Comparison of ENCODE assay signal across 1 cellular context in the genomic region with DNA sequence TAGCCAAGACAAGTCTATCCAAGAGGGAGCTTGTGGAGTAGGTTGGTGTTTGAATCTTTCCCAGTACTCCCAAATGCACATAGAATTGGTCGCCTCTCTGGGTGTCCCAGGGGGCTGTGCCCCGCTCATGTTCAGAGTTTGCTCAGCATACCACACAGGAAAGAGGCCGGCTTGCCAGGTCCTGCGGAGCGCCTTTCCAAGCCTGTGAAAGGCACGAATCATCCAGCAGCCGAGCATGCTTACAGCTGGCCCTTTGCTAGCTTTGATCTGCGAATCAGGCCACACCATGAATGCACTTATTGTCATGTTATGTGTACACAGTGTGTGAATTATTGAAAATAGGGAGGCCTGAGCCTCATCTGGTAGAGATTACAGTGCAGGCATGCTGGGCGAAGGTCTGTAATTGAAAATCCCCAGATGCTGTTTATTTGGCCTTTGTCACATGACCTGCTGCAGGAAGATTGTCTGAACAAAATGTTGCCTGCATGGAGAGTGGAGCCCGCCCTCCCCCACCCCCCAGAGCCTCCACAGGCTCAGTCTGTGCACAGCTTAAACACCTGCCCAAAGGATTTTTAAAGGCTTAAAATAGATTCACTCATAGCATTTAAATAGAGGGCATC.
A peak's percentile ranks its signal among the peaks of the same experiment; 100 is the strongest.
TF ChIP-seq lines count a peak whose summit lies in the region.

No MANE protein-coding gene starts in this region.

TF ChIP-seq in HepG2, 621 proteins besides CTCF, POLR2A, EP300 and RAD21 (continued from another document and continues in another):
- TF ChIP-seq, protein P1, sequence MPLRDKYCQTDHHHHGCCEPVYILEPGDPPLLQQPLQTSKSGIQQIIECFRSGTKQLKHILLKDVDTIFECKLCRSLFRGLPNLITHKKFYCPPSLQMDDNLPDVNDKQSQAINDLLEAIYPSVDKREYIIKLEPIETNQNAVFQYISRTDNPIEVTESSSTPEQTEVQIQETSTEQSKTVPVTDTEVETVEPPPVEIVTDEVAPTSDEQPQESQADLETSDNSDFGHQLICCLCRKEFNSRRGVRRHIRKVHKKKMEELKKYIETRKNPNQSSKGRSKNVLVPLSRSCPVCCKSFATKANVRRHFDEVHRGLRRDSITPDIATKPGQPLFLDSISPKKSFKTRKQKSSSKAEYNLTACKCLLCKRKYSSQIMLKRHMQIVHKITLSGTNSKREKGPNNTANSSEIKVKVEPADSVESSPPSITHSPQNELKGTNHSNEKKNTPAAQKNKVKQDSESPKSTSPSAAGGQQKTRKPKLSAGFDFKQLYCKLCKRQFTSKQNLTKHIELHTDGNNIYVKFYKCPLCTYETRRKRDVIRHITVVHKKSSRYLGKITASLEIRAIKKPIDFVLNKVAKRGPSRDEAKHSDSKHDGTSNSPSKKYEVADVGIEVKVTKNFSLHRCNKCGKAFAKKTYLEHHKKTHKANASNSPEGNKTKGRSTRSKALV (CRISPR knock-in tag; IDR thresholded peaks at IDR 0.05), result 0 out of 2 replicates have a peak, but pooled peaks have one; percentile 68
- peak; percentile 85 for TF ChIP-seq RXRA (CRISPR knock-in tag; IDR thresholded peaks at IDR 0.05)
- TF ChIP-seq KDM3A (CRISPR knock-in tag; IDR thresholded peaks at IDR 0.05; ENCODE audit: low read depth), result peak; percentile 69; the same call in 1 of the 2 replicates
- TF ChIP-seq AKAP8 (CRISPR knock-in tag; IDR thresholded peaks at IDR 0.05), result no peak
- TF ChIP-seq, protein P2, sequence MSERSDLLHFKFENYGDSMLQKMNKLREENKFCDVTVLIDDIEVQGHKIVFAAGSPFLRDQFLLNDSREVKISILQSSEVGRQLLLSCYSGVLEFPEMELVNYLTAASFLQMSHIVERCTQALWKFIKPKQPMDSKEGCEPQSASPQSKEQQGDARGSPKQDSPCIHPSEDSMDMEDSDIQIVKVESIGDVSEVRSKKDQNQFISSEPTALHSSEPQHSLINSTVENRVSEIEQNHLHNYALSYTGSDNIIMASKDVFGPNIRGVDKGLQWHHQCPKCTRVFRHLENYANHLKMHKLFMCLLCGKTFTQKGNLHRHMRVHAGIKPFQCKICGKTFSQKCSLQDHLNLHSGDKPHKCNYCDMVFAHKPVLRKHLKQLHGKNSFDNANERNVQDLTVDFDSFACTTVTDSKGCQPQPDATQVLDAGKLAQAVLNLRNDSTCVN (CRISPR knock-in tag; IDR thresholded peaks at IDR 0.05; ENCODE audit: borderline replicate concordance), result no peak
- TF ChIP-seq, protein P3, sequence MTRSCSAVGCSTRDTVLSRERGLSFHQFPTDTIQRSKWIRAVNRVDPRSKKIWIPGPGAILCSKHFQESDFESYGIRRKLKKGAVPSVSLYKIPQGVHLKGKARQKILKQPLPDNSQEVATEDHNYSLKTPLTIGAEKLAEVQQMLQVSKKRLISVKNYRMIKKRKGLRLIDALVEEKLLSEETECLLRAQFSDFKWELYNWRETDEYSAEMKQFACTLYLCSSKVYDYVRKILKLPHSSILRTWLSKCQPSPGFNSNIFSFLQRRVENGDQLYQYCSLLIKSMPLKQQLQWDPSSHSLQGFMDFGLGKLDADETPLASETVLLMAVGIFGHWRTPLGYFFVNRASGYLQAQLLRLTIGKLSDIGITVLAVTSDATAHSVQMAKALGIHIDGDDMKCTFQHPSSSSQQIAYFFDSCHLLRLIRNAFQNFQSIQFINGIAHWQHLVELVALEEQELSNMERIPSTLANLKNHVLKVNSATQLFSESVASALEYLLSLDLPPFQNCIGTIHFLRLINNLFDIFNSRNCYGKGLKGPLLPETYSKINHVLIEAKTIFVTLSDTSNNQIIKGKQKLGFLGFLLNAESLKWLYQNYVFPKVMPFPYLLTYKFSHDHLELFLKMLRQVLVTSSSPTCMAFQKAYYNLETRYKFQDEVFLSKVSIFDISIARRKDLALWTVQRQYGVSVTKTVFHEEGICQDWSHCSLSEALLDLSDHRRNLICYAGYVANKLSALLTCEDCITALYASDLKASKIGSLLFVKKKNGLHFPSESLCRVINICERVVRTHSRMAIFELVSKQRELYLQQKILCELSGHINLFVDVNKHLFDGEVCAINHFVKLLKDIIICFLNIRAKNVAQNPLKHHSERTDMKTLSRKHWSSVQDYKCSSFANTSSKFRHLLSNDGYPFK (CRISPR knock-in tag; IDR thresholded peaks at IDR 0.05; ENCODE audit: borderline replicate concordance), result 0 out of 2 replicates have a peak, but pooled peaks have one; percentile 55
- no peak for TF ChIP-seq ZNF703 (CRISPR knock-in tag; IDR thresholded peaks at IDR 0.05; ENCODE audit: borderline replicate concordance)
- no peak for TF ChIP-seq PCBP1 (IDR thresholded peaks at IDR 0.05; ENCODE audit: borderline replicate concordance, low read depth, low read length)
- TF ChIP-seq XRCC5 (optimal IDR thresholded peaks at IDR 0.05; ENCODE audit: low read length), result no peak
- no peak for TF ChIP-seq MATR3 (CRISPR knock-in tag; IDR thresholded peaks at IDR 0.05)
- peak; percentile 83; the same call in 1 of the 2 replicates for TF ChIP-seq ZNF232 (CRISPR knock-in tag; IDR thresholded peaks at IDR 0.05; ENCODE audit: borderline replicate concordance)
- TF ChIP-seq, protein P4, sequence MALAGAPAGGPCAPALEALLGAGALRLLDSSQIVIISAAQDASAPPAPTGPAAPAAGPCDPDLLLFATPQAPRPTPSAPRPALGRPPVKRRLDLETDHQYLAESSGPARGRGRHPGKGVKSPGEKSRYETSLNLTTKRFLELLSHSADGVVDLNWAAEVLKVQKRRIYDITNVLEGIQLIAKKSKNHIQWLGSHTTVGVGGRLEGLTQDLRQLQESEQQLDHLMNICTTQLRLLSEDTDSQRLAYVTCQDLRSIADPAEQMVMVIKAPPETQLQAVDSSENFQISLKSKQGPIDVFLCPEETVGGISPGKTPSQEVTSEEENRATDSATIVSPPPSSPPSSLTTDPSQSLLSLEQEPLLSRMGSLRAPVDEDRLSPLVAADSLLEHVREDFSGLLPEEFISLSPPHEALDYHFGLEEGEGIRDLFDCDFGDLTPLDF (CRISPR knock-in tag; IDR thresholded peaks at IDR 0.05), result no peak
- TF ChIP-seq ZNF569 (CRISPR knock-in tag; IDR thresholded peaks at IDR 0.05; ENCODE audit: borderline replicate concordance), result no peak
- no peak for TF ChIP-seq ZNF562 (CRISPR knock-in tag; IDR thresholded peaks at IDR 0.05; ENCODE audit: borderline replicate concordance)
- peak; percentile 71 for TF ChIP-seq THAP11 (CRISPR knock-in tag; IDR thresholded peaks at IDR 0.05)
- TF ChIP-seq ZNF891 (CRISPR knock-in tag; IDR thresholded peaks at IDR 0.05), result no peak
- no peak for TF ChIP-seq LCORL (IDR thresholded peaks at IDR 0.05)
- peak; percentile 84 for TF ChIP-seq LCORL (CRISPR knock-in tag; IDR thresholded peaks at IDR 0.05)
- peak; percentile 85 for TF ChIP-seq BCL6 (CRISPR knock-in tag; IDR thresholded peaks at IDR 0.05)
- peak; percentile 68; the same call in 1 of the 2 replicates for TF ChIP-seq SALL2 (CRISPR knock-in tag; IDR thresholded peaks at IDR 0.05)
- peak; percentile 89 for TF ChIP-seq ZNF331 (CRISPR knock-in tag; IDR thresholded peaks at IDR 0.05)
- TF ChIP-seq, protein P5, sequence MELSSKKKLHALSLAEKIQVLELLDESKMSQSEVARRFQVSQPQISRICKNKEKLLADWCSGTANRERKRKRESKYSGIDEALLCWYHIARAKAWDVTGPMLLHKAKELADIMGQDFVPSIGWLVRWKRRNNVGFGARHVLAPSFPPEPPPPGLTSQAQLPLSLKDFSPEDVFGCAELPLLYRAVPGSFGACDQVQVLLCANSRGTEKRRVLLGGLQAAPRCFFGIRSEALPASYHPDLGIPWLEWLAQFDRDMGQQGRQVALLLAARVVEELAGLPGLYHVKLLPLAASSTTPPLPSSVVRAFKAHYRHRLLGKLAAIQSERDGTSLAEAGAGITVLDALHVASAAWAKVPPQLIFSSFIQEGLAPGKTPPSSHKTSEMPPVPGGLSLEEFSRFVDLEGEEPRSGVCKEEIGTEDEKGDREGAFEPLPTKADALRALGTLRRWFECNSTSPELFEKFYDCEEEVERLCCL (CRISPR knock-in tag; IDR thresholded peaks at IDR 0.05; ENCODE audit: borderline replicate concordance), result no peak
- no peak for TF ChIP-seq ZNF484 (CRISPR knock-in tag; IDR thresholded peaks at IDR 0.05; ENCODE audit: borderline replicate concordance, low read depth)
- peak; percentile 79 for TF ChIP-seq ERF (CRISPR knock-in tag; IDR thresholded peaks at IDR 0.05)
- TF ChIP-seq, protein P6, sequence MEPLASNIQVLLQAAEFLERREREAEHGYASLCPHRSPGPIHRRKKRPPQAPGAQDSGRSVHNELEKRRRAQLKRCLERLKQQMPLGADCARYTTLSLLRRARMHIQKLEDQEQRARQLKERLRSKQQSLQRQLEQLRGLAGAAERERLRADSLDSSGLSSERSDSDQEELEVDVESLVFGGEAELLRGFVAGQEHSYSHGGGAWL (CRISPR knock-in tag; IDR thresholded peaks at IDR 0.05), result 0 out of 2 replicates have a peak, but pooled peaks have one; percentile 45
- peak; percentile 84; the same call in 1 of the 2 replicates for TF ChIP-seq TOPORS (CRISPR knock-in tag; IDR thresholded peaks at IDR 0.05)
- TF ChIP-seq, protein P7, sequence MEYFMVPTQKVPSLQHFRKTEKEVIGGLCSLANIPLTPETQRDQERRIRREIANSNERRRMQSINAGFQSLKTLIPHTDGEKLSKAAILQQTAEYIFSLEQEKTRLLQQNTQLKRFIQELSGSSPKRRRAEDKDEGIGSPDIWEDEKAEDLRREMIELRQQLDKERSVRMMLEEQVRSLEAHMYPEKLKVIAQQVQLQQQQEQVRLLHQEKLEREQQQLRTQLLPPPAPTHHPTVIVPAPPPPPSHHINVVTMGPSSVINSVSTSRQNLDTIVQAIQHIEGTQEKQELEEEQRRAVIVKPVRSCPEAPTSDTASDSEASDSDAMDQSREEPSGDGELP (IDR thresholded peaks at IDR 0.05; ENCODE audit: borderline replicate concordance, low read depth), result peak; percentile 98
- no peak for TF ChIP-seq ETV6 (CRISPR knock-in tag; conservative IDR thresholded peaks at IDR 0.05)
- no peak for TF ChIP-seq ZSCAN22 (CRISPR knock-in tag; IDR thresholded peaks at IDR 0.05)
- peak; percentile 48 for TF ChIP-seq U2AF1 (optimal IDR thresholded peaks at IDR 0.05; ENCODE audit: low read depth, low read length)
- no peak for TF ChIP-seq ZNF790 (CRISPR knock-in tag; IDR thresholded peaks at IDR 0.05; ENCODE audit: borderline replicate concordance)
- TF ChIP-seq ZNF556 (CRISPR knock-in tag; IDR thresholded peaks at IDR 0.05; ENCODE audit: borderline replicate concordance), result no peak
- no peak for TF ChIP-seq ZBTB7A (CRISPR knock-in tag; IDR thresholded peaks at IDR 0.05)
- peak; percentile 62 for TF ChIP-seq TAF1 (CRISPR knock-in tag; IDR thresholded peaks at IDR 0.05)
- TF ChIP-seq ZNF792 (CRISPR knock-in tag; IDR thresholded peaks at IDR 0.05), result no peak
- TF ChIP-seq RBM22 (optimal IDR thresholded peaks at IDR 0.05; ENCODE audit: low read length), result no peak
- TF ChIP-seq, protein P8, sequence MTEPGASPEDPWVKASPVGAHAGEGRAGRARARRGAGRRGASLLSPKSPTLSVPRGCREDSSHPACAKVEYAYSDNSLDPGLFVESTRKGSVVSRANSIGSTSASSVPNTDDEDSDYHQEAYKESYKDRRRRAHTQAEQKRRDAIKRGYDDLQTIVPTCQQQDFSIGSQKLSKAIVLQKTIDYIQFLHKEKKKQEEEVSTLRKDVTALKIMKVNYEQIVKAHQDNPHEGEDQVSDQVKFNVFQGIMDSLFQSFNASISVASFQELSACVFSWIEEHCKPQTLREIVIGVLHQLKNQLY (CRISPR knock-in tag; IDR thresholded peaks at IDR 0.05), result peak; percentile 95
- no peak for TF ChIP-seq ARHGAP35 (CRISPR knock-in tag; IDR thresholded peaks at IDR 0.05; ENCODE audit: borderline replicate concordance)
- TF ChIP-seq ZBTB8A (CRISPR knock-in tag; IDR thresholded peaks at IDR 0.05; ENCODE audit: borderline replicate concordance, low read depth), result no peak
- TF ChIP-seq ZNF777 (CRISPR knock-in tag; IDR thresholded peaks at IDR 0.05), result no peak
- peak; percentile 76; the same call in 1 of the 2 replicates for TF ChIP-seq KDM4B (CRISPR knock-in tag; IDR thresholded peaks at IDR 0.05)
- no peak for TF ChIP-seq PAWR (CRISPR knock-in tag; IDR thresholded peaks at IDR 0.05; ENCODE audit: borderline replicate concordance)
- no peak for TF ChIP-seq CAMTA2 (CRISPR knock-in tag; IDR thresholded peaks at IDR 0.05; ENCODE audit: borderline replicate concordance)
- peak; percentile 87 for TF ChIP-seq ISL2 (CRISPR knock-in tag; IDR thresholded peaks at IDR 0.05)
- TF ChIP-seq, protein P9, sequence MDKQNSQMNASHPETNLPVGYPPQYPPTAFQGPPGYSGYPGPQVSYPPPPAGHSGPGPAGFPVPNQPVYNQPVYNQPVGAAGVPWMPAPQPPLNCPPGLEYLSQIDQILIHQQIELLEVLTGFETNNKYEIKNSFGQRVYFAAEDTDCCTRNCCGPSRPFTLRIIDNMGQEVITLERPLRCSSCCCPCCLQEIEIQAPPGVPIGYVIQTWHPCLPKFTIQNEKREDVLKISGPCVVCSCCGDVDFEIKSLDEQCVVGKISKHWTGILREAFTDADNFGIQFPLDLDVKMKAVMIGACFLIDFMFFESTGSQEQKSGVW (CRISPR knock-in tag; IDR thresholded peaks at IDR 0.05; ENCODE audit: borderline replicate concordance), result no peak
- TF ChIP-seq, protein P10, sequence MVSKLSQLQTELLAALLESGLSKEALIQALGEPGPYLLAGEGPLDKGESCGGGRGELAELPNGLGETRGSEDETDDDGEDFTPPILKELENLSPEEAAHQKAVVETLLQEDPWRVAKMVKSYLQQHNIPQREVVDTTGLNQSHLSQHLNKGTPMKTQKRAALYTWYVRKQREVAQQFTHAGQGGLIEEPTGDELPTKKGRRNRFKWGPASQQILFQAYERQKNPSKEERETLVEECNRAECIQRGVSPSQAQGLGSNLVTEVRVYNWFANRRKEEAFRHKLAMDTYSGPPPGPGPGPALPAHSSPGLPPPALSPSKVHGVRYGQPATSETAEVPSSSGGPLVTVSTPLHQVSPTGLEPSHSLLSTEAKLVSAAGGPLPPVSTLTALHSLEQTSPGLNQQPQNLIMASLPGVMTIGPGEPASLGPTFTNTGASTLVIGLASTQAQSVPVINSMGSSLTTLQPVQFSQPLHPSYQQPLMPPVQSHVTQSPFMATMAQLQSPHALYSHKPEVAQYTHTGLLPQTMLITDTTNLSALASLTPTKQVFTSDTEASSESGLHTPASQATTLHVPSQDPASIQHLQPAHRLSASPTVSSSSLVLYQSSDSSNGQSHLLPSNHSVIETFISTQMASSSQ (IDR thresholded peaks at IDR 0.05; ENCODE audit: low read depth), result peak; percentile 60
- TF ChIP-seq, protein P10 (CRISPR knock-in tag; IDR thresholded peaks at IDR 0.05; ENCODE audit: borderline replicate concordance), result peak; percentile 88; the same call in 1 of the 2 replicates
- TF ChIP-seq KLF15 (CRISPR knock-in tag; IDR thresholded peaks at IDR 0.05; ENCODE audit: borderline replicate concordance), result no peak
- no peak for TF ChIP-seq TMF1 (CRISPR knock-in tag; IDR thresholded peaks at IDR 0.05; ENCODE audit: low read depth)
- TF ChIP-seq MYC (CRISPR knock-in tag; IDR thresholded peaks at IDR 0.05; ENCODE audit: borderline replicate concordance), result peak; percentile 89
